Comparison of ENCODE assay signal across 1 cellular context in the genomic region with DNA sequence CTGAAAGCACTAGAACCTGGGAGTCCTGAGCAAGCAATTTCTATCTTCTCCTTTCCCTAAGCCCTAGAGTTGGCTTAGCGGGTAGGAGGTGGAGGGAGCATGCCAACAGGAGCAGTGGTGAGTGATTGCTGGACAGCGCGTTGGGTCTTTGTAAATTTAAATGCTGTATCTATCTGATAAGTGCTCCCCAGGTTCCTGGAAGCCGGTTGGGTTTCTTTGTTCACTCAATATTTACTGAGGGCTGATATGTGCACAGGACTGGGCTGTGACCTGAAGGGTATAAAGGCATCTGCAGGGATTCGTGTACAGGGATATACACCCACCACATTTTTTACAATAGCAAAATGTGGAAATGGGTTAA.
TF ChIP-seq lines count a peak whose summit lies in the region.

No MANE protein-coding gene starts in this region.

TF ChIP-seq in H1, 55 proteins besides CTCF, POLR2A, EP300 and RAD21 (continued from another document):
- no peak for TF ChIP-seq ATF3 (IDR thresholded peaks at IDR 0.05; ENCODE audit: insufficient read depth, low read depth, low read length)
- TF ChIP-seq TBP (IDR thresholded peaks at IDR 0.05; ENCODE audit: low read depth, low read length) = no peak
- TF ChIP-seq, protein P1, sequence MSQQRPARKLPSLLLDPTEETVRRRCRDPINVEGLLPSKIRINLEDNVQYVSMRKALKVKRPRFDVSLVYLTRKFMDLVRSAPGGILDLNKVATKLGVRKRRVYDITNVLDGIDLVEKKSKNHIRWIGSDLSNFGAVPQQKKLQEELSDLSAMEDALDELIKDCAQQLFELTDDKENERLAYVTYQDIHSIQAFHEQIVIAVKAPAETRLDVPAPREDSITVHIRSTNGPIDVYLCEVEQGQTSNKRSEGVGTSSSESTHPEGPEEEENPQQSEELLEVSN (IDR thresholded peaks at IDR 0.05) = no peak
- no peak for TF ChIP-seq USF2 (IDR thresholded peaks at IDR 0.05; ENCODE audit: low read length)
- TF ChIP-seq JUND (IDR thresholded peaks at IDR 0.05; ENCODE audit: low read length) = no peak
